ENCODE assay signal across 21 cellular contexts in the genomic region with DNA sequence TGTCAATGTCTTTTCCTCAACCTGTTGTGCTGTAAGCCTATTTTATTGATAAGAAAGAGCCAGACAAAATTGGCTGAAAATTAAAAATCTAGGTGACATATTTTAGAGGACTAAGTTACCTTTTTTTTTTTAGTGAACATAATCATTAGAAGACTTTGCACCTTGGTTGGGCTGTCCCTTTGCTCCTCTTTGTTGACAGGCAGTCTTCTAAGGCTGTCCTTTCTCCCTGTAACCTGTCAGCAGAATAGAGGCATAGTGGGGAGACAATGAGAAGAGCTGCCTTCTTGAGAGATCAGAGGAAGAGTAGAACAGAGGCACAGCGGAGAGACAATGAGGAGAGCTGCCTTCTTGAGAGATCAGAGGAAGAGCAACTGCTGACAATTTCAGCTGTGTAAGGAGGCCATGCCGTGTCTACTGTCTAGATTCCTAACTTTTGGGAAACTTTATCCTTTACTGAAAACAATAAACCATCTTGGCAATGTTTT.
"Had no signal": no experiment of that assay in that cellular context is flagged by ENCODE, and none has a peak within 500 bp of the region (broad histone marks: within the 10 kb centered on the region; RNA-seq: fewer than 3 reads in every experiment).

No MANE protein-coding gene starts in this region.

- H3K4me1 ChIP-seq: SJSA1 had no signal

- FAIRE-seq: HTR-8/SVneo, RCC 7860 had no signal

- H3K4me3 ChIP-seq: SJSA1, SK-N-MC had no signal

- DNase-seq: Kasumi-1, KG1, MM.1S, NCI-H1092 treated with DMSO at 0.1 percent for 48 hours, NCI-H1417, NCI-H1436 treated with DMSO at 0.1 percent for 48 hours, NCI-H1694, NCI-H187 treated with DMSO at 0.1 percent for 48 hours, NCI-H2029 treated with DMSO at 0.1 percent for 48 hours, NCI-H2227 treated with DMSO at 0.1 percent for 48 hours, NCI-H524, NCI-H526 treated with DMSO at 0.1 percent for 48 hours, NCI-H748 treated with DMSO at 0.1 percent for 48 hours, Right ventricle myocardium superior, RPMI8226, SIG-M5 had no signal

- H3K9me3 ChIP-seq: SJSA1 had no signal

- H3K36me3 ChIP-seq: SJSA1 had no signal

- H3K27me3 ChIP-seq: SJSA1 had no signal

- H3K27ac ChIP-seq: HL-60, SJSA1, SK-N-MC had no signal
